1 cellular context compared by ENCODE assay signal in the genomic region with DNA sequence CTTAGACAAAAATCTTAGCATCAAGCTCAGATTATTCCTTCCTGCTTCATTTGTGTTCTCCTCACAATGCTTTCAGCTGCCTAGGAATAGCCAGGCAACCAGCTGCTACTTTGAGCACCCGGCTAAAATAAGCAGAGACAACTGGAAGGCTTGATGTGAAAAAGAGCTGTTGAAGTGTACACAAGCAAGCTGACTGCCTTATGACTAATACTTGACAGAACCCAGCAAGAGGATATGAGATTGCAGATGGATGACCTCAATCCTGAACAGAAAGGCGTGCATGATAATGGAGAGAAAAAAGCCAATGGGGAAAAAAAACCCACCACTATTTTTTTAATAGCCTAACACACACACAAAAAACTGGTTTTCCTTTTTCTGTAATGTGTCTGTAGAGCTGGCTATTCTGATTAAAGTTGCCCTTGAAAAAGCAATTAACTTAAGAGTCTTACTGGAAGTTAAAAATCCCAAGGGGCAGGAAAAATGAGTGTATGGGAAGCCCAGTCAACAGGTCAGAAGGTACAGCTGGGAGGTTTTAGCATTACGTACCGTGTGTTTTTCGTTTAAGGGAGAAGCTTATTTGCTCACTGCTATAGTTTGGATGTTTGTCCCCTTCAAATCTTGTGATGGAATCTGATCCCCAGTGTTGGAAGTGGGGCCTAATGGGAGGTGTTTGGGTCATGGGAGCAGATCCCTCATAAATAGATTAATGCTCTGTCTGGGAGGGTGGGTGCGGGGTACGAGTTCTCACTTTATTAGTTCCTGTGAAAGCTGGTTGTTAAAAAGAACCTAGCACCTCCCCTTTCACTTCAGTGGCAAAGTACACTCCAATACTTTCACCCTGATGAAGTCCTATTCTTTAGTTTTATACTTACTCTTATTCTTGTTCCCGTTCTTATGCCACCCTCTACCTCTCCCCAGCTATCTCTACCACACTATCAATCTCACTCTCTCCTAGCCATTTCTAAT.
TF ChIP-seq lines count a peak whose summit lies in the region.

No MANE protein-coding gene starts in this region.

TF ChIP-seq in SK-N-SH treated with all-trans-retinoic acid at 6 μM for 48 hours, 23 proteins besides CTCF, POLR2A, EP300 and RAD21 (continued from another document):
- TF ChIP-seq TSHZ2 (CRISPR knock-in tag; IDR thresholded peaks at IDR 0.05) (no peak), ARNTL (CRISPR knock-in tag; IDR thresholded peaks at IDR 0.05; ENCODE audit: borderline replicate concordance, low read depth) (no peak), RARB (CRISPR knock-in tag; IDR thresholded peaks at IDR 0.05) (no peak), SNAI2 (CRISPR knock-in tag; IDR thresholded peaks at IDR 0.05) (0 out of 2 replicates have a peak, but pooled peaks have one; percentile 74), CREB5 (CRISPR knock-in tag; IDR thresholded peaks at IDR 0.05; ENCODE audit: low read depth) (0 out of 2 replicates have a peak, but pooled peaks have one; percentile 52), CSDC2 (CRISPR knock-in tag; IDR thresholded peaks at IDR 0.05) (no peak), ZFP30 (CRISPR knock-in tag; IDR thresholded peaks at IDR 0.05) (no peak), OSR1 (CRISPR knock-in tag; IDR thresholded peaks at IDR 0.05) (no peak)
- TF ChIP-seq, protein P1, sequence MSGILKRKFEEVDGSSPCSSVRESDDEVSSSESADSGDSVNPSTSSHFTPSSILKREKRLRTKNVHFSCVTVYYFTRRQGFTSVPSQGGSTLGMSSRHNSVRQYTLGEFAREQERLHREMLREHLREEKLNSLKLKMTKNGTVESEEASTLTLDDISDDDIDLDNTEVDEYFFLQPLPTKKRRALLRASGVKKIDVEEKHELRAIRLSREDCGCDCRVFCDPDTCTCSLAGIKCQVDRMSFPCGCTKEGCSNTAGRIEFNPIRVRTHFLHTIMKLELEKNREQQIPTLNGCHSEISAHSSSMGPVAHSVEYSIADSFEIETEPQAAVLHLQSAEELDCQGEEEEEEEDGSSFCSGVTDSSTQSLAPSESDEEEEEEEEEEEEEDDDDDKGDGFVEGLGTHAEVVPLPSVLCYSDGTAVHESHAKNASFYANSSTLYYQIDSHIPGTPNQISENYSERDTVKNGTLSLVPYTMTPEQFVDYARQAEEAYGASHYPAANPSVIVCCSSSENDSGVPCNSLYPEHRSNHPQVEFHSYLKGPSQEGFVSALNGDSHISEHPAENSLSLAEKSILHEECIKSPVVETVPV (CRISPR knock-in tag; IDR thresholded peaks at IDR 0.05), result no peak
